Comparison of ENCODE assay signal across 14 cellular contexts in the genomic region with DNA sequence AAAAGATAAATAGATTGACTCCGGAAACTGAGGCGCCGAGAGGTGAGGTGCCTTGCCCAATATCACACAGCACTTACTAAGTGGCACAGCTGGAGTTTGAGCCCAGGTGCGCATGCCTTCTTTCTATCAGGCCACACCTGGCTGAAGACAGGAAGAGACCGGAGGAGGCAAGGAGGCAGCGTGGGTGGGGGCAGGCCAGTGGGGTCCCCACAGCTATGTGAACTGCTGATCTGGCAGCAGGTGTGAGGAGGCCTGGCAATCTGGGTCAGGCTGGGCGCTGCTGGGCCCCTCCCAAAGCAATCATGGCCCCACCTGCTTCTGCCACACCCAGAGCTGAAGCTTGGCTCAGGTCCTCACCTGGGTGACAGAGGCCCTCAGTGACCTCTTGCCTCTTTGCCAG. TPM values are rescaled to one million over a fixed set of nuclear protein-coding genes. Genes with fewer than 3 reads are reported as not detected.
DNase-seq lines count a peak whose midpoint lies in the region; ATAC-seq and TF ChIP-seq lines count a peak whose summit lies in the region.
"Had no signal": no experiment of that assay in that cellular context is flagged by ENCODE, and none has a peak within 500 bp of the region (broad histone marks: within the 10 kb centered on the region; RNA-seq: fewer than 3 reads in every experiment).

No MANE protein-coding gene starts in this region.

- H3K9me2 ChIP-seq in MM.1S (replicated peaks; ENCODE audit: insufficient read depth, low read length): no peaks in the 10 kb centered on the region

- no peaks in the 10 kb centered on the region for H3K27me3 ChIP-seq in MM.1S (replicated peaks; ENCODE audit: insufficient read depth, low read length)

- DNase-seq in COLO668 (lab: John Stamatoyannopoulos, UW; ENCODE audit: unreplicated experiment) (peak; percentile 73), MM.1S (peak; percentile 97), nephron progenitor cell (no peak), T-helper 9 cell (no peak)
- peak; percentile 69 for DNase-seq in activated effector memory CD4-positive, alpha-beta T cell treated with anti-CD3 and anti-CD28 coated beads, Interleukin-2, amount 50 U/mL, for 16 hours
- DNase-seq in naive thymus-derived CD8-positive, alpha-beta T cell: no peak
- no peak for DNase-seq in stimulated activated naive CD8-positive, alpha-beta T cell treated with anti-CD3 and anti-CD28 coated beads, Interleukin-15, amount 100 ng/mL, for 72 hours
- DNase-seq: activated CD4-positive, alpha-beta T cell treated with anti-CD3 and anti-CD28 coated beads, Interleukin-2, amount 50 U/mL, for 48 hours; KBM-7; midbrain; NCI-H2081; psoas muscle; stimulated activated naive CD4-positive, alpha-beta T cell treated with Interleukin-2 at 50 U/mL for 16 hours had no signal

- H3K36me3 Mint-ChIP-seq in naive thymus-derived CD8-positive, alpha-beta T cell: peaks cover 4 to 50% (median 9%) of the 10 kb centered on the region in 3 donors
- peaks cover 30% of the 10 kb centered on the region for H3K36me3 Mint-ChIP-seq in nephron progenitor cell (ENCODE audit: low read depth)

- peaks cover 17 to 32% (median 22%) of the 10 kb centered on the region in 4 donors for H3K4me1 Mint-ChIP-seq in naive thymus-derived CD8-positive, alpha-beta T cell
- H3K4me1 Mint-ChIP-seq in nephron progenitor cell: peaks cover 16% of the 10 kb centered on the region
- peaks cover 37% of the 10 kb centered on the region for H3K4me1 Mint-ChIP-seq in stimulated activated naive CD8-positive, alpha-beta T cell treated with anti-CD3 and anti-CD28 coated beads, Interleukin-15, amount 100 ng/mL, for 72 hours

- POLR2A ChIA-PET in naive thymus-derived CD8-positive, alpha-beta T cell (lab: Charles Lee): interaction anchor here (0.7 to 2.2 kb wide), 4 partner anchors 24 to 72 kb away, joined by 3 to 12 read pairs (median 4); a partner anchor contains a TSS

- peaks cover 17% of the 10 kb centered on the region for H3K4me1 ChIP-seq in MM.1S (ENCODE audit: low read length)
- H3K4me1 ChIP-seq: psoas muscle had no signal

- H3F3A ChIP-seq in MM.1S (ENCODE audit: insufficient read depth, low read length): peaks cover 15% of the 10 kb centered on the region

- H3K36me3 ChIP-seq in MM.1S (replicated peaks; ENCODE audit: insufficient read depth, low read length): no peaks in the 10 kb centered on the region

- peak overlapping the region; percentile 65; the same call in 1 of the 2 replicates for H3K27ac ChIP-seq in MM.1S (ENCODE audit: low read length)
- H3K27ac ChIP-seq: psoas muscle had no signal

- peak overlapping the region; percentile 6; the same call in 1 of the 2 replicates for H3K9ac ChIP-seq in MM.1S (ENCODE audit: low read length)

- TF ChIP-seq CTCF in MM.1S (IDR thresholded peaks at IDR 0.05; ENCODE audit: low read length) (no peak), nephron progenitor cell (IDR thresholded peaks at IDR 0.05) (no peak)

- peak overlapping the region in 7 of 10 donors; percentile 24 to 75 (median 48) for H3K27ac Mint-ChIP-seq in naive thymus-derived CD8-positive, alpha-beta T cell
- no peak overlapping the region for H3K27ac Mint-ChIP-seq in nephron progenitor cell
- H3K27ac Mint-ChIP-seq in stimulated activated naive CD8-positive, alpha-beta T cell treated with anti-CD3 and anti-CD28 coated beads, Interleukin-15, amount 100 ng/mL, for 72 hours: peak overlapping the region in 1 of 2 donors; percentile 46

- H3K4me2 ChIP-seq in MM.1S (ENCODE audit: low read depth, low read length): peak overlapping the region; percentile 45; the same call in 1 of the 2 replicates

- H4K20me1 ChIP-seq in MM.1S (ENCODE audit: insufficient read depth, low read length): no peaks in the 10 kb centered on the region

- no peaks in the 10 kb centered on the region for H3K9me3 Mint-ChIP-seq in naive thymus-derived CD8-positive, alpha-beta T cell
- H3K9me3 Mint-ChIP-seq in nephron progenitor cell: no peaks in the 10 kb centered on the region
- no peaks in the 10 kb centered on the region for H3K9me3 Mint-ChIP-seq in stimulated activated naive CD8-positive, alpha-beta T cell treated with anti-CD3 and anti-CD28 coated beads, Interleukin-15, amount 100 ng/mL, for 72 hours

- no peak overlapping the region for H2AFZ ChIP-seq in MM.1S (ENCODE audit: low read length)

- no peaks in the 10 kb centered on the region for H3K79me2 ChIP-seq in MM.1S (ENCODE audit: low read length)

- H3K4me3 Mint-ChIP-seq in naive thymus-derived CD8-positive, alpha-beta T cell: peak overlapping the region in 2 of 10 donors; percentile 33 to 39
- H3K4me3 Mint-ChIP-seq in nephron progenitor cell: no peak overlapping the region
- H3K4me3 Mint-ChIP-seq in stimulated activated naive CD8-positive, alpha-beta T cell treated with anti-CD3 and anti-CD28 coated beads, Interleukin-15, amount 100 ng/mL, for 72 hours: no peak overlapping the region
- H3K4me3 Mint-ChIP-seq: CD14-positive monocyte had no signal

- no peaks in the 10 kb centered on the region for H3K27me3 Mint-ChIP-seq in naive thymus-derived CD8-positive, alpha-beta T cell
- peaks cover 6% of the 10 kb centered on the region for H3K27me3 Mint-ChIP-seq in nephron progenitor cell (ENCODE audit: low read depth, poor library complexity)
- no peaks in the 10 kb centered on the region for H3K27me3 Mint-ChIP-seq in stimulated activated naive CD8-positive, alpha-beta T cell treated with anti-CD3 and anti-CD28 coated beads, Interleukin-15, amount 100 ng/mL, for 72 hours

- ATAC-seq in naive thymus-derived CD8-positive, alpha-beta T cell: peak; percentile 22 to 54
- ATAC-seq in stimulated activated naive CD8-positive, alpha-beta T cell treated with anti-CD3 and anti-CD28 coated beads, Interleukin-15, amount 100 ng/mL, for 72 hours: no peak

- no peaks in the 10 kb centered on the region for H3K9me3 ChIP-seq in MM.1S (replicated peaks; ENCODE audit: insufficient read depth, low read length)
- H3K9me3 ChIP-seq: psoas muscle had no signal

- H3K4me3 ChIP-seq in MM.1S (ENCODE audit: low read length): no peak overlapping the region
- H3K4me3 ChIP-seq: psoas muscle had no signal

RNA-seq across cellular contexts. Expression of a gene that starts 1.9 kb away (rescaled TPM):
- total RNA-seq in naive thymus-derived CD8-positive, alpha-beta T cell: 10 to 100 TPM; 19.8 to 25.0 TPM
- polyA plus RNA-seq in naive thymus-derived CD8-positive, alpha-beta T cell: under 1 TPM in 1 of 3 donors, not detected in 2; 0.18 TPM
- polyA plus RNA-seq: CD14-positive monocyte had no signal

RNA-seq across cellular contexts. Expression of a gene that starts 7.8 kb away (rescaled TPM):
- 10 to 100 TPM; 61.8 to 64.7 TPM for total RNA-seq in naive thymus-derived CD8-positive, alpha-beta T cell
- polyA plus RNA-seq in naive thymus-derived CD8-positive, alpha-beta T cell: 1 to 10 TPM; 6.7 to 7.8 (median 7.8) TPM

RNA-seq across cellular contexts. Expression of a gene that starts 19.2 kb away (rescaled TPM):
- total RNA-seq in naive thymus-derived CD8-positive, alpha-beta T cell: 100 to 1,000 TPM; 254 to 264 TPM
- polyA plus RNA-seq in naive thymus-derived CD8-positive, alpha-beta T cell: 100 to 1,000 TPM; 201 to 301 (median 206) TPM

RNA-seq across cellular contexts. Expression of a gene that starts 23.5 kb away (rescaled TPM):
- total RNA-seq in naive thymus-derived CD8-positive, alpha-beta T cell: 1 to 10 TPM; 2.4 to 2.5 TPM
- polyA plus RNA-seq in naive thymus-derived CD8-positive, alpha-beta T cell: under 1 TPM; 0.15 to 0.25 (median 0.25) TPM

RNA-seq across cellular contexts. Expression of a gene that starts 39.4 kb away (rescaled TPM):
- 10 to 100 TPM; 82.8 to 83.4 TPM for total RNA-seq in naive thymus-derived CD8-positive, alpha-beta T cell
- polyA plus RNA-seq in naive thymus-derived CD8-positive, alpha-beta T cell: 100 to 1,000 TPM; 153 to 199 (median 161) TPM

Comparison
In these comparisons a context has a peak if more than half of its experiments do, and no peak if none do; other contexts are left out.
1. DNase-seq: peak in COLO668 (single experiment), MM.1S (single experiment) and activated effector memory CD4-positive, alpha-beta T cell treated with anti-CD3 and anti-CD28 coated beads, Interleukin-2, amount 50 U/mL, for 16 hours (single experiment); none in naive thymus-derived CD8-positive, alpha-beta T cell (0 of 10), nephron progenitor cell (single experiment), stimulated activated naive CD8-positive, alpha-beta T cell treated with anti-CD3 and anti-CD28 coated beads, Interleukin-15, amount 100 ng/mL, for 72 hours (0 of 2) and T-helper 9 cell (single experiment).